10 cellular contexts compared by ENCODE assay signal in genomic region chr2:202172439-202173191, GRCh38.
A peak's percentile ranks its signal among the peaks of the same experiment; 100 is the strongest.
DNase-seq lines count a peak whose midpoint lies in the region; ATAC-seq and TF ChIP-seq lines count a peak whose summit lies in the region.
"Had no signal": no experiment of that assay in that cellular context is flagged by ENCODE, and none has a peak within 500 bp of the region (broad histone marks: within the 10 kb centered on the region; RNA-seq: fewer than 3 reads in every experiment).

No MANE protein-coding gene starts in this region.

- no peak overlapping the region for H2AFZ ChIP-seq in smooth muscle cell (ENCODE audit: low read depth)

- H3K4me3 ChIP-seq in Panc1 (ENCODE audit: low read depth in 2 of 2, low read length in 2 of 2) (0 out of 4 replicates have a peak overlapping the region, but pooled peaks of 1 of the 2 experiments have one; percentile 1), smooth muscle cell (no peak overlapping the region)
- H3K4me3 ChIP-seq: skin epidermis had no signal

- H3K4me1 ChIP-seq in Panc1 (ENCODE audit: control insufficient read depth, insufficient read depth, low read length) (no peaks in the 10 kb centered on the region; the same call in 1 of the 2 replicates), smooth muscle cell (ENCODE audit: low read depth) (peaks cover 6% of the 10 kb centered on the region)

- H3K27ac ChIP-seq in Panc1 (ENCODE audit: low read length) (peak overlapping the region; percentile 18; the same call in 1 of the 2 replicates), smooth muscle cell (ENCODE audit: low read depth) (no peak overlapping the region)
- H3K27ac ChIP-seq: skin epidermis had no signal

- H3K27me3 ChIP-seq in Panc1 (ENCODE audit: control insufficient read depth, insufficient read depth, low read length) (no peaks in the 10 kb centered on the region), smooth muscle cell (ENCODE audit: low read depth) (no peaks in the 10 kb centered on the region)

- TF ChIP-seq CTCF in AG09319 (IDR thresholded peaks at IDR 0.05; ENCODE audit: low read depth, low read length) (no peak), Panc1 (IDR thresholded peaks at IDR 0.05) (no peak), smooth muscle cell (IDR thresholded peaks at IDR 0.05; ENCODE audit: borderline replicate concordance, insufficient read depth, poor library complexity, severe bottlenecking) (no peak)

- in situ Hi-C loops in Panc1 (cut with HindIII; ENCODE audit: low pct_unique_long_range_greater_than_20kb, low sequenced_read_pairs) = no loop called here

- no peaks in the 10 kb centered on the region for H3K79me2 ChIP-seq in smooth muscle cell (ENCODE audit: low read depth)

- no peaks in the 10 kb centered on the region for H3F3A ChIP-seq in smooth muscle cell (ENCODE audit: low read depth)

- CTCF ChIA-PET in Panc1 (lab: Charles Lee) = no interaction called here

- H4K20me1 ChIP-seq in smooth muscle cell (ENCODE audit: low read depth) = no peaks in the 10 kb centered on the region

- no peak overlapping the region for H3K9ac ChIP-seq in smooth muscle cell (ENCODE audit: low read depth)

- DNase-seq in AG09319 (ENCODE audit: extremely low read depth, low read depth) (peak; percentile 73), Panc1 (ENCODE audit: low read depth, low spot score) (no peak), glomerular visceral epithelial cell (ENCODE audit: extremely low spot score) (peak; percentile 18), smooth muscle cell (lab: John Stamatoyannopoulos, UW; ENCODE audit: unreplicated experiment) (no peak), NCI-H1417 (lab: John Stamatoyannopoulos, UW) (no peak)
- DNase-seq: hippocampal formation had no signal

- H3K36me3 ChIP-seq in Panc1 (ENCODE audit: control insufficient read depth, insufficient read depth, low read length) = no peaks in the 10 kb centered on the region
- no peaks in the 10 kb centered on the region for H3K36me3 ChIP-seq in smooth muscle cell (ENCODE audit: low read depth)

- intact Hi-C loops in Panc1 (cut with micrococcal nuclease; ENCODE audit: unreplicated experiment) = no loop called here

- WGBS in smooth muscle cell (ENCODE audit: low lambda C conversion rate) = 67% methylated on average over 6 of the region's 6 CpGs

- BruUV-seq in Panc1 (replicated peaks; lab: Mats Ljungman, UMichigan) = no TSS peak

- ATAC-seq in GM19455 (IDR thresholded peaks at IDR 0.05; ENCODE audit: unreplicated experiment) (peak; percentile 58), Panc1 (peak; percentile 72), HG03108 (IDR thresholded peaks at IDR 0.05; ENCODE audit: unreplicated experiment) (no peak), GM18519 (IDR thresholded peaks at IDR 0.05; ENCODE audit: low FRiP score, unreplicated experiment) (no peak)

- H3K4me2 ChIP-seq in smooth muscle cell = no peak overlapping the region

- POLR2A ChIA-PET in Panc1 (lab: Charles Lee) = interaction anchor here (0.6 to 0.7 kb wide), 2 partner anchors 44 to 190 kb away, joined by 11 to 13 read pairs; no protein-coding TSS in a partner anchor

- H3K9me3 ChIP-seq in Panc1 (ENCODE audit: control insufficient read depth, insufficient read depth, low read depth, low read length) (no peaks in the 10 kb centered on the region), smooth muscle cell (replicated peaks; ENCODE audit: low read depth) (no peaks in the 10 kb centered on the region)

Comparison
In these comparisons a context has a peak if more than half of its experiments do, and no peak if none do; other contexts are left out.
1. DNase-seq: peak in AG09319 (single experiment) and glomerular visceral epithelial cell (single experiment); none in Panc1 (single experiment), smooth muscle cell (single experiment) and NCI-H1417 (0 of 3).
2. ATAC-seq: peak in GM19455 (single experiment) and Panc1 (single experiment); none in HG03108 (single experiment) and GM18519 (single experiment).